In genomic region chr1:20788489-20788795, GRCh38 we compare ENCODE assay signal across 1 cellular context.
TF ChIP-seq lines count a peak whose summit lies in the region.

No MANE protein-coding gene starts in this region.

TF ChIP-seq in WTC11, 78 proteins besides CTCF, POLR2A, EP300 and RAD21 (continued from another document):
- TF ChIP-seq USF2 (CRISPR knock-in tag; IDR thresholded peaks at IDR 0.05) (no peak), ATF1 (CRISPR knock-in tag; IDR thresholded peaks at IDR 0.05) (no peak), ELF4 (CRISPR knock-in tag; IDR thresholded peaks at IDR 0.05; ENCODE audit: low read depth) (no peak), FOXJ3 (CRISPR knock-in tag; IDR thresholded peaks at IDR 0.05; ENCODE audit: borderline replicate concordance) (no peak), ZNF138 (CRISPR knock-in tag; conservative IDR thresholded peaks at IDR 0.05) (no peak), IRF1 (CRISPR knock-in tag; IDR thresholded peaks at IDR 0.05) (no peak), IRF2 (CRISPR knock-in tag; IDR thresholded peaks at IDR 0.05; ENCODE audit: borderline replicate concordance, low read depth) (no peak)
